Comparison of ENCODE assay signal across 8 cellular contexts in genomic region chr19:55368701-55369563, GRCh38. TPM values are rescaled to one million over a fixed set of nuclear protein-coding genes. Genes with fewer than 3 reads are reported as not detected.
A peak's percentile ranks its signal among the peaks of the same experiment; 100 is the strongest.
DNase-seq lines count a peak whose midpoint lies in the region; ATAC-seq and TF ChIP-seq lines count a peak whose summit lies in the region.

No MANE protein-coding gene starts in this region.

- CTCF ChIA-PET in WTC11 (lab: Charles Lee): interaction anchor here (0.6 to 2.8 kb wide), 10 partner anchors 15 to 890 kb away, joined by 3 to 13 read pairs (median 4); partner anchors contain the start of genes ISOC2 and TMEM238

- POLR2A ChIA-PET in WTC11 (lab: Charles Lee): interaction anchor here (0.6 to 2.9 kb wide), 6 partner anchors 15 to 67 kb away, joined by 3 to 12 read pairs (median 4); partner anchors contain the start of gene KMT5C

- H3K27ac Mint-ChIP-seq in WTC11: no peak overlapping the region

- peaks cover 3% of the 10 kb centered on the region for H3K4me1 ChIP-seq in thymus (ENCODE audit: control insufficient read depth, insufficient read depth, low read length)

- H3K9me3 ChIP-seq in thymus (ENCODE audit: control insufficient read depth): no peaks in the 10 kb centered on the region

- TF ChIP-seq CTCF in WTC11 (IDR thresholded peaks at IDR 0.05): no peak

- peak; percentile 34 for ATAC-seq in Right ventricle myocardium superior (ENCODE audit: poor library complexity)
- peak; percentile 13 for ATAC-seq in WTC11
- no peak for ATAC-seq in HG02884 (IDR thresholded peaks at IDR 0.05; ENCODE audit: unreplicated experiment)

- no peaks in the 10 kb centered on the region for H3K36me3 ChIP-seq in thymus (ENCODE audit: control insufficient read depth, insufficient read depth)

- peaks cover 80% of the 10 kb centered on the region for H3K27me3 Mint-ChIP-seq in WTC11 (ENCODE audit: low read depth)

- H3K9me3 Mint-ChIP-seq in WTC11: no peaks in the 10 kb centered on the region

- H3K4me3 ChIP-seq in iPS-11a (ENCODE audit: low read depth, low read length) (peak overlapping the region; percentile 17), thymus (ENCODE audit: low read length) (peak overlapping the region; percentile 34)

- intact Hi-C loops in Right ventricle myocardium superior (cut with DNase I) (no loop called here), cardiac septum (cut with DNase I) (no loop called here)

- no peaks in the 10 kb centered on the region for H3K36me3 Mint-ChIP-seq in WTC11

- WGBS in thymus: 16% methylated on average over 54 of the region's 54 CpGs

- peaks cover 16% of the 10 kb centered on the region for H3K4me1 Mint-ChIP-seq in WTC11

- no peak for DNase-seq in Right ventricle myocardium superior
- DNase-seq in cardiac septum (ENCODE audit: low spot score): no peak
- peak; percentile 49 for DNase-seq in WTC11 (ENCODE audit: low spot score)
- DNase-seq in SIG-M5 treated with dmso at 0.1 percent for 504 hours (lab: John Stamatoyannopoulos, UW; ENCODE audit: unreplicated experiment): no peak
- DNase-seq in NCI-H526 treated with DMSO at 0.1 percent for 48 hours (lab: John Stamatoyannopoulos, UW): no peak

- peak overlapping the region; percentile 50 for H3K4me3 Mint-ChIP-seq in WTC11

- H3K27me3 ChIP-seq in thymus (ENCODE audit: control insufficient read depth, insufficient read depth): peaks cover 42% of the 10 kb centered on the region

- no peak overlapping the region for H3K27ac ChIP-seq in thymus (ENCODE audit: low read depth)

TF ChIP-seq in WTC11, 78 proteins besides CTCF, POLR2A, EP300 and RAD21:
- TF ChIP-seq ZNF219 (CRISPR knock-in tag; IDR thresholded peaks at IDR 0.05; ENCODE audit: borderline replicate concordance) (no peak), NR1H2 (CRISPR knock-in tag; IDR thresholded peaks at IDR 0.05) (0 out of 2 replicates have a peak, but pooled peaks have one; percentile 38), JAZF1 (CRISPR knock-in tag; IDR thresholded peaks at IDR 0.05) (no peak), ZNF138 (CRISPR knock-in tag; conservative IDR thresholded peaks at IDR 0.05) (0 out of 2 replicates have a peak, but pooled peaks have one; percentile 62)
- TF ChIP-seq, protein P1, sequence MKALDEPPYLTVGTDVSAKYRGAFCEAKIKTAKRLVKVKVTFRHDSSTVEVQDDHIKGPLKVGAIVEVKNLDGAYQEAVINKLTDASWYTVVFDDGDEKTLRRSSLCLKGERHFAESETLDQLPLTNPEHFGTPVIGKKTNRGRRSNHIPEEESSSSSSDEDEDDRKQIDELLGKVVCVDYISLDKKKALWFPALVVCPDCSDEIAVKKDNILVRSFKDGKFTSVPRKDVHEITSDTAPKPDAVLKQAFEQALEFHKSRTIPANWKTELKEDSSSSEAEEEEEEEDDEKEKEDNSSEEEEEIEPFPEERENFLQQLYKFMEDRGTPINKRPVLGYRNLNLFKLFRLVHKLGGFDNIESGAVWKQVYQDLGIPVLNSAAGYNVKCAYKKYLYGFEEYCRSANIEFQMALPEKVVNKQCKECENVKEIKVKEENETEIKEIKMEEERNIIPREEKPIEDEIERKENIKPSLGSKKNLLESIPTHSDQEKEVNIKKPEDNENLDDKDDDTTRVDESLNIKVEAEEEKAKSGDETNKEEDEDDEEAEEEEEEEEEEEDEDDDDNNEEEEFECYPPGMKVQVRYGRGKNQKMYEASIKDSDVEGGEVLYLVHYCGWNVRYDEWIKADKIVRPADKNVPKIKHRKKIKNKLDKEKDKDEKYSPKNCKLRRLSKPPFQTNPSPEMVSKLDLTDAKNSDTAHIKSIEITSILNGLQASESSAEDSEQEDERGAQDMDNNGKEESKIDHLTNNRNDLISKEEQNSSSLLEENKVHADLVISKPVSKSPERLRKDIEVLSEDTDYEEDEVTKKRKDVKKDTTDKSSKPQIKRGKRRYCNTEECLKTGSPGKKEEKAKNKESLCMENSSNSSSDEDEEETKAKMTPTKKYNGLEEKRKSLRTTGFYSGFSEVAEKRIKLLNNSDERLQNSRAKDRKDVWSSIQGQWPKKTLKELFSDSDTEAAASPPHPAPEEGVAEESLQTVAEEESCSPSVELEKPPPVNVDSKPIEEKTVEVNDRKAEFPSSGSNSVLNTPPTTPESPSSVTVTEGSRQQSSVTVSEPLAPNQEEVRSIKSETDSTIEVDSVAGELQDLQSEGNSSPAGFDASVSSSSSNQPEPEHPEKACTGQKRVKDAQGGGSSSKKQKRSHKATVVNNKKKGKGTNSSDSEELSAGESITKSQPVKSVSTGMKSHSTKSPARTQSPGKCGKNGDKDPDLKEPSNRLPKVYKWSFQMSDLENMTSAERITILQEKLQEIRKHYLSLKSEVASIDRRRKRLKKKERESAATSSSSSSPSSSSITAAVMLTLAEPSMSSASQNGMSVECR (CRISPR knock-in tag; IDR thresholded peaks at IDR 0.05; ENCODE audit: borderline replicate concordance): 0 out of 2 replicates have a peak, but pooled peaks have one; percentile 23

RNA-seq across cellular contexts. Expression of gene IL11, which starts 1.3 kb away (rescaled TPM):
- total RNA-seq in Right ventricle myocardium superior (not detected), cardiac septum (not detected), WTC11 (2021) (1.2 to 1.8 TPM (median 1.6 TPM) in 3 replicates)
- polyA plus RNA-seq in thymus: 1.5 TPM

RNA-seq across cellular contexts. Expression of gene GARIN5B, which starts 5.9 kb away (rescaled TPM):
- total RNA-seq in Right ventricle myocardium superior: not detected
- total RNA-seq in cardiac septum: not detected
- total RNA-seq in WTC11 (2021): 0.07 to 0.09 TPM in 2 of 3 replicates, not detected in the other
- 0.05 TPM for polyA plus RNA-seq in thymus

RNA-seq across cellular contexts. Expression of gene TMEM190, which starts 7.7 kb away (rescaled TPM):
- total RNA-seq in Right ventricle myocardium superior: not detected
- total RNA-seq in cardiac septum: not detected
- 0.33 to 2.6 TPM (median 0.82 TPM) in 3 replicates for total RNA-seq in WTC11 (2021)
- polyA plus RNA-seq in thymus: 3.4 TPM

RNA-seq across cellular contexts. Expression of gene COX6B2, which starts 14.4 kb away (rescaled TPM):
- not detected for total RNA-seq in Right ventricle myocardium superior
- not detected for total RNA-seq in cardiac septum
- 4.1 to 8.0 TPM (median 4.3 TPM) in 3 replicates for total RNA-seq in WTC11 (2021)
- 40.4 TPM for polyA plus RNA-seq in thymus

RNA-seq across cellular contexts. Expression of gene TMEM238, which starts 15.2 kb away (rescaled TPM):
- total RNA-seq in Right ventricle myocardium superior: 1.0 TPM
- total RNA-seq in cardiac septum: 0.65 TPM
- total RNA-seq in WTC11 (2021): 5.8 to 8.3 TPM (median 6.5 TPM) in 3 replicates
- 0.23 TPM for polyA plus RNA-seq in thymus
